ENCODE assay signal across 12 cellular contexts in the genomic region with DNA sequence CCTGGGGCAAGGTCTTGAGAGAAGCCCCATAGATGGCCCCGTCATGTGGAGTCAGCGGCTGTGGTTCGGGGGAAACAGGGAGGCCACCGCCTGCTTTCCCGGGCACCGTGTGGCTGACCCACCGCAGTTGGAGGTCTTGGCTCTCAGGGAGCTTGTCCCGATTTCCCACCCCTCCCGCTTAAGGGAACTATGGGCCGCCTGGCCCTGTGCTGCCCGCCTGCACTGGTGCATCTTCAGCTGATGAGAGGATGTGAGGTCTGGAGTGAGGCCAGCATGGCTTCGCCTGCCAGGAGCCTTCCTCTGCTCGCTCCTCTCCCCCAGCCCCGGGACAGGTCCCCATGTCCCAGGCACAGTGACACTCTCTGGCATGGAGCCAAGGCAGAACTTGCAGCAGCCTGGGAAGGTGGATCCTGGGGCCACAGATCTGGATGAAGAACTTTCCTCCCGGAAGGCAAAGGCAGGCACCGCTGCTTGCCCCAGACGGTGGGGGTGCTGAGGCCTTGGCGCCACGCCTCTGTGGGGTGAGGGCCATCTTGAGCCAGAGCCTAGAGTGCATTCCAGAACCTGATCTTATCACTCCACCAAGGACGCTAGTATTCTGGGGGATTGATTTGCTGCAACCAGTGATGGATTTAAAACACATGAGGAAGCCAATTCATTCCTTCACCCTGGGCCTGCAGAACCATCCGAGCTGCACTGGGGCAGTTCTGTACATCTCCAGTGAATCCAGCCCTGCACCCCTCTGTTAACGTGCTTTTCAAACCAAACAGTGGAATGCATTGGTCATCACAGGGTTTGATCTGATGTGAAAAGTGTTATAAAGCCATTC.
A peak's percentile ranks its signal among the peaks of the same experiment; 100 is the strongest.
DNase-seq lines count a peak whose midpoint lies in the region; ATAC-seq and TF ChIP-seq lines count a peak whose summit lies in the region.
"Had no signal": no experiment of that assay in that cellular context is flagged by ENCODE, and none has a peak within 500 bp of the region (broad histone marks: within the 10 kb centered on the region; RNA-seq: fewer than 3 reads in every experiment).

No MANE protein-coding gene starts in this region.

- TF ChIP-seq EP300 in sigmoid colon (IDR thresholded peaks at IDR 0.05): no peak

- no peak for TF ChIP-seq POLR2A in sigmoid colon (IDR thresholded peaks at IDR 0.05)

- peak overlapping the region in 1 of 4 donors; percentile 19 for H3K4me3 ChIP-seq in sigmoid colon

- peaks cover 0 to 19% (median 16%) of the 10 kb centered on the region in 4 donors for H3K4me1 ChIP-seq in sigmoid colon

- peak overlapping the region; percentile 76 to 86 (median 78) for H3K27ac ChIP-seq in sigmoid colon
- H3K27ac ChIP-seq: epithelial cell of prostate had no signal

- no peaks in the 10 kb centered on the region for H3K9me3 ChIP-seq in sigmoid colon

- DNase-seq in EL (peak; percentile 21), astrocyte of the hippocampus (ENCODE audit: low read depth, low spot score) (peak; percentile 56), left ventricle myocardium superior (peak; percentile 63), sigmoid colon (peak; percentile 77), activated gamma-delta T cell (lab: John Stamatoyannopoulos, UW) (no peak), SW 1271 (lab: John Stamatoyannopoulos, UW) (no peak)
- DNase-seq: CD4-positive, alpha-beta T cell; islet precursor cell; NCI-H187 treated with DMSO at 0.1 percent for 48 hours had no signal

- ATAC-seq in left ventricle myocardium superior (peak; percentile 61), HG03039 (IDR thresholded peaks at IDR 0.05; ENCODE audit: unreplicated experiment) (no peak), GM19467 (IDR thresholded peaks at IDR 0.05; ENCODE audit: unreplicated experiment) (no peak)

- no peaks in the 10 kb centered on the region for H3K36me3 ChIP-seq in sigmoid colon

- intact Hi-C loops in left ventricle myocardium superior (cut with micrococcal nuclease): loop anchor here (10.0 kb wide), 1 partner anchor 235 kb away; no protein-coding TSS in a partner anchor
- intact Hi-C loops in sigmoid colon (cut with DNase I): loop anchor here (5.0 kb wide), 1 partner anchor 43 kb away; no protein-coding TSS in a partner anchor

- no peaks in the 10 kb centered on the region for H3K27me3 ChIP-seq in sigmoid colon

- no peak for TF ChIP-seq CTCF in sigmoid colon (IDR thresholded peaks at IDR 0.05)

- 52 to 66% methylated on average over 22 of the region's 22 CpGs for WGBS in sigmoid colon, 2 donors

Comparison
In these comparisons a context has a peak if more than half of its experiments do, and no peak if none do; other contexts are left out.
1. DNase-seq: peak in EL (single experiment), astrocyte of the hippocampus (single experiment), left ventricle myocardium superior (single experiment) and sigmoid colon (single experiment); none in activated gamma-delta T cell (single experiment) and SW 1271 (0 of 2).